20 cellular contexts compared by ENCODE assay signal in the genomic region with DNA sequence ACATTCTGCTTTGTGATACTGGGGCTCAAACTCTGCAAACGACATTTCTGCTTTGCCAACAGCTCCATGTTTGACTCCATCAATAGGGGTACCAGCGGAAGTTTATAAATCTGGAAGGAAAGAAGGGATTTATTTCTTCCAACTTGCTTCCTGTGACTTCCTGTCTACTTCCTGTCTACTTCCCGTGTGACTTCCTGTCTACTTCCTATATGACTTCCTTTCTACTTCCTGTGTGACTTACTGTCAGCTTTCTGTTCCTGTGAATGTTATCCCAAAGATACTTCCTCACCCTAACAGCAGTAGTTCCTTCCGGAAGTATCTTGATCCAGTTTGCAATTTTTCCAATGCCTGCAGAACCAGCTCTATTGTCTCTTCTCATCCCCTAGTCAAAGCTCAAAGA. TPM values are rescaled to one million over a fixed set of nuclear protein-coding genes. Genes with fewer than 3 reads are reported as not detected.
DNase-seq lines count a peak whose midpoint lies in the region; ATAC-seq, FAIRE-seq and TF ChIP-seq lines count a peak whose summit lies in the region.
"Had no signal": no experiment of that assay in that cellular context is flagged by ENCODE, and none has a peak within 500 bp of the region (broad histone marks: within the 10 kb centered on the region; RNA-seq: fewer than 3 reads in every experiment).

No MANE protein-coding gene starts in this region.

- no peaks in the 10 kb centered on the region for H3K9me2 ChIP-seq in HCT116 (ENCODE audit: insufficient read depth)
- H3K9me2 ChIP-seq: SK-N-SH had no signal

- DNase-seq in HCT116 (ENCODE audit: low read depth, low spot score), result no peak
- peak; percentile 47 for DNase-seq in SK-N-MC (ENCODE audit: low read depth, low spot score)
- no peak for DNase-seq in endothelial cell of umbilical vein (ENCODE audit: low read depth, low spot score)
- no peak for DNase-seq in right cardiac atrium
- DNase-seq in COR-L47 (lab: John Stamatoyannopoulos, UW), result no peak
- DNase-seq in NCI-H1417 treated with DMSO at 0.1 percent for 48 hours (lab: John Stamatoyannopoulos, UW), result no peak
- DNase-seq: CD4-positive, alpha-beta memory T cell; DMS153; MV-4-11; NCI-H1105 treated with DMSO at 0.1 percent for 48 hours; NCI-H1694; NCI-H2081 treated with DMSO at 0.1 percent for 48 hours; NCI-H446 treated with DMSO at 0.1 percent for 48 hours; NCI-H526 treated with DMSO at 0.1 percent for 48 hours; PC-3; RPMI8226; SHP77 treated with DMSO at 0.1 percent for 48 hours; SK-N-SH had no signal

- CTCF ChIA-PET in HCT116 (lab: Charles Lee), result no interaction called here
- CTCF ChIA-PET in endothelial cell of umbilical vein (lab: Charles Lee), result interaction anchor here (1.0 kb wide), 1 partner anchor 12 kb away, joined by 3 read pairs; no protein-coding TSS in a partner anchor

- dilution Hi-C loops in endothelial cell of umbilical vein (cut with MboI; ENCODE audit: extremely low pct_ligation_motif_present, low sequenced_read_pairs), result no loop called here

- WGBS in right cardiac atrium, result 72% methylated on average over 4 of the region's 4 CpGs

- H3K4me2 ChIP-seq in BLaER1 (peak overlapping the region; percentile 29), HCT116 (ENCODE audit: low read length) (no peak overlapping the region), endothelial cell of umbilical vein (ENCODE audit: insufficient read depth, low read length) (no peak overlapping the region)
- H3K4me2 ChIP-seq: SK-N-SH had no signal

- H3K9me1 ChIP-seq in endothelial cell of umbilical vein (replicated peaks; ENCODE audit: control insufficient read depth, extremely low read depth, insufficient read depth, low read length), result no peaks in the 10 kb centered on the region

- TF ChIP-seq CTCF in HCT116 (IDR thresholded peaks at IDR 0.05 in 2 of 3, conservative IDR thresholded peaks at IDR 0.05 in 1 of 3; ENCODE audit: borderline replicate concordance in 1 of 3, insufficient read depth in 1 of 3, low read depth in 2 of 3, low read length in 2 of 3), result no peak
- no peak for TF ChIP-seq CTCF in endothelial cell of umbilical vein (IDR thresholded peaks at IDR 0.05; ENCODE audit: extremely low read depth in 1 of 2, insufficient read depth in 1 of 2, low read depth in 1 of 2, low read length in 2 of 2)

- TF ChIP-seq RAD21 in HCT116 (IDR thresholded peaks at IDR 0.05; ENCODE audit: low read depth), result no peak

- H4K20me1 ChIP-seq in BLaER1, result no peaks in the 10 kb centered on the region
- no peaks in the 10 kb centered on the region for H4K20me1 ChIP-seq in HCT116 (ENCODE audit: insufficient read depth)
- no peaks in the 10 kb centered on the region for H4K20me1 ChIP-seq in endothelial cell of umbilical vein (replicated peaks; ENCODE audit: control insufficient read depth, extremely low read depth, insufficient read depth, low read length)

- RAD21 ChIA-PET in HCT116 (lab: Charles Lee; ENCODE audit: low non-redundant PET in 1 of 2, low total read pairs in 2 of 2, uncharacterized antibody in 2 of 2, unreplicated experiment in 2 of 2), result no interaction called here

- no peaks in the 10 kb centered on the region for H3K36me3 ChIP-seq in BLaER1
- no peaks in the 10 kb centered on the region for H3K36me3 ChIP-seq in HCT116 (ENCODE audit: control insufficient read depth in 1 of 2, insufficient read depth in 2 of 2, low read length in 2 of 2)
- H3K36me3 ChIP-seq in SK-N-MC (ENCODE audit: insufficient read depth, low read length), result no peaks in the 10 kb centered on the region
- H3K36me3 ChIP-seq in endothelial cell of umbilical vein (ENCODE audit: control insufficient read depth in 2 of 2, extremely low read depth in 1 of 2, insufficient read depth in 2 of 2, low read length in 2 of 2), result no peaks in the 10 kb centered on the region

- no peak for ATAC-seq in HCT116
- ATAC-seq in right cardiac atrium, result no peak
- ATAC-seq: PC-3 had no signal

- H3K27ac ChIP-seq in BLaER1 (no peak overlapping the region), HCT116 (ENCODE audit: low read depth, low read length) (no peak overlapping the region), SK-N-MC (peak overlapping the region; percentile 88), endothelial cell of umbilical vein (ENCODE audit: insufficient read depth, low read depth, low read length) (no peak overlapping the region), right cardiac atrium (ENCODE audit: low read length) (no peak overlapping the region)

- no peak overlapping the region for H3K9ac ChIP-seq in BLaER1
- no peak overlapping the region for H3K9ac ChIP-seq in HCT116 (ENCODE audit: low read length)
- H3K9ac ChIP-seq in SK-N-MC (ENCODE audit: insufficient read length), result no peak overlapping the region
- no peak overlapping the region for H3K9ac ChIP-seq in endothelial cell of umbilical vein (replicated peaks; ENCODE audit: extremely low read depth, insufficient read depth, low read length)
- H3K9ac ChIP-seq: SK-N-SH had no signal

- POLR2A ChIA-PET in HCT116 (lab: Charles Lee) (no interaction called here), endothelial cell of umbilical vein (lab: Charles Lee) (no interaction called here)

- no peaks in the 10 kb centered on the region for H3K79me2 ChIP-seq in HCT116 (ENCODE audit: insufficient read depth, low read length)
- H3K79me2 ChIP-seq in endothelial cell of umbilical vein (ENCODE audit: control insufficient read depth, insufficient read depth, low read length), result no peaks in the 10 kb centered on the region

- TF ChIP-seq POLR2A in HCT116 (IDR thresholded peaks at IDR 0.05; ENCODE audit: borderline replicate concordance, extremely low read depth, insufficient read depth, insufficient read length) (no peak), endothelial cell of umbilical vein (IDR thresholded peaks at IDR 0.05; ENCODE audit: low read depth, low read length) (no peak)

- no peak overlapping the region for H3K4me3 ChIP-seq in BLaER1
- no peak overlapping the region for H3K4me3 ChIP-seq in HCT116 (replicated peaks in 1 of 2; ENCODE audit: low read depth in 1 of 2, low read length in 2 of 2)
- peak overlapping the region; percentile 45 for H3K4me3 ChIP-seq in SK-N-MC
- H3K4me3 ChIP-seq in endothelial cell of umbilical vein (replicated peaks in 1 of 3; ENCODE audit: insufficient read depth in 1 of 3, low read depth in 1 of 3, low read length in 3 of 3), result no peak overlapping the region
- H3K4me3 ChIP-seq in right cardiac atrium (ENCODE audit: low read length), result no peak overlapping the region

- FAIRE-seq in endothelial cell of umbilical vein (lab: Jason Lieb, UNC), result peak; percentile 37
- FAIRE-seq: G401.6 had no signal

- H3K9me3 ChIP-seq in BLaER1 (0 out of 2 replicates have a peak, but pooled peaks cover 5% of the 10 kb centered on the region), HCT116 (ENCODE audit: control insufficient read depth in 1 of 2, insufficient read depth in 1 of 2, low read depth in 1 of 2, low read length in 2 of 2) (no peaks in the 10 kb centered on the region), SK-N-MC (ENCODE audit: low read depth, low read length) (peaks cover 3% of the 10 kb centered on the region; the same call in 1 of the 2 replicates), endothelial cell of umbilical vein (replicated peaks; ENCODE audit: control insufficient read depth, insufficient read depth, low read length) (no peaks in the 10 kb centered on the region), right cardiac atrium (ENCODE audit: control insufficient read depth, low read length) (no peaks in the 10 kb centered on the region)
- H3K9me3 ChIP-seq: SK-N-SH had no signal

- H3K27me3 ChIP-seq in BLaER1, result no peaks in the 10 kb centered on the region
- H3K27me3 ChIP-seq in HCT116 (ENCODE audit: insufficient read depth, low read length), result no peaks in the 10 kb centered on the region
- H3K27me3 ChIP-seq in endothelial cell of umbilical vein (ENCODE audit: control insufficient read depth in 2 of 2, insufficient read depth in 2 of 2, low read length in 2 of 2), result peaks cover 0 to 4% of the 10 kb centered on the region in 2 experiments
- H3K27me3 ChIP-seq in right cardiac atrium (ENCODE audit: control insufficient read depth, insufficient read depth), result no peaks in the 10 kb centered on the region

- intact Hi-C loops in HCT116 (cut with micrococcal nuclease) (no loop called here), endothelial cell of umbilical vein (cut with micrococcal nuclease) (no loop called here), right cardiac atrium (cut with DNase I) (no loop called here)

- H3K4me1 ChIP-seq in BLaER1, result peaks cover 8% of the 10 kb centered on the region
- peaks cover 10 to 29% of the 10 kb centered on the region in 2 experiments for H3K4me1 ChIP-seq in HCT116 (ENCODE audit: control insufficient read depth in 1 of 2, insufficient read depth in 2 of 2, low read length in 2 of 2)
- H3K4me1 ChIP-seq in endothelial cell of umbilical vein (ENCODE audit: control insufficient read depth, extremely low read depth, insufficient read depth, low read length), result no peaks in the 10 kb centered on the region
- no peaks in the 10 kb centered on the region for H3K4me1 ChIP-seq in right cardiac atrium (ENCODE audit: control insufficient read depth, insufficient read depth, low read length)

- H2AFZ ChIP-seq in HCT116 (ENCODE audit: low read depth, low read length, poor library complexity, severe bottlenecking) (peak overlapping the region; percentile 78), endothelial cell of umbilical vein (ENCODE audit: low read depth, low read length) (no peak overlapping the region)

- BruUV-seq in HCT116 (replicated peaks; lab: Mats Ljungman, UMichigan) (no TSS peak), endothelial cell of umbilical vein (replicated peaks; lab: Mats Ljungman, UMichigan) (no TSS peak)

TF ChIP-seq in HCT116, 20 proteins besides CTCF, POLR2A, EP300 and RAD21 (continues in another document):
- no peak for TF ChIP-seq SRF (IDR thresholded peaks at IDR 0.05; ENCODE audit: low read depth)

TF ChIP-seq in endothelial cell of umbilical vein, 7 proteins besides CTCF, POLR2A, EP300 and RAD21 (continues in another document):
- no peak for TF ChIP-seq POLR2AphosphoS5 (IDR thresholded peaks at IDR 0.05; ENCODE audit: insufficient read depth, low read depth, low read length)
- no peak for TF ChIP-seq EZH2 (IDR thresholded peaks at IDR 0.05; ENCODE audit: borderline replicate concordance, low read depth, low read length, severe bottlenecking)
- no peak for TF ChIP-seq FOS (IDR thresholded peaks at IDR 0.05; ENCODE audit: borderline replicate concordance, insufficient read depth, low read length)
- no peak for TF ChIP-seq MYC (IDR thresholded peaks at IDR 0.05; ENCODE audit: low read depth, low read length)

RNA-seq across cellular contexts. Expression of a gene that starts 52.0 kb away (rescaled TPM):
- 16.8 TPM for total RNA-seq in HCT116 (2021; ENCODE audit: unreplicated experiment)
- polyA plus RNA-seq in HCT116 (2012), result 10.8 and 12.3 TPM in 2 replicates
- total RNA-seq in endothelial cell of umbilical vein, result 17.9 and 22.1 TPM in 2 replicates
- polyA plus RNA-seq in endothelial cell of umbilical vein, result 8.9 and 10.9 TPM in 2 replicates
- polyA plus RNA-seq in endothelial cell of umbilical vein (2011; cell fraction: cytosol; rRNA removed), result 6.1 and 7.7 TPM in 2 replicates
- 54.3 and 59.3 TPM in 2 replicates for polyA plus RNA-seq in endothelial cell of umbilical vein (2011; cell fraction: nucleus; rRNA removed)
- polyA plus RNA-seq in endothelial cell of umbilical vein (2012), result 17.5 and 18.1 TPM in 2 replicates
- polyA minus RNA-seq in endothelial cell of umbilical vein, result 21.0 and 23.5 TPM in 2 replicates
- polyA minus RNA-seq in endothelial cell of umbilical vein (2011; cell fraction: cytosol; rRNA and poly(A)+ RNA removed), result 3.6 TPM
- 23.5 and 31.4 TPM in 2 replicates for polyA minus RNA-seq in endothelial cell of umbilical vein (2011; cell fraction: nucleus; rRNA and poly(A)+ RNA removed)
- total RNA-seq in right cardiac atrium, result 10 to 100 TPM in 1 of 4 donors, 1 to 10 TPM in 3; 8.4 to 11.0 (median 8.9) TPM
- polyA plus RNA-seq in right cardiac atrium, result 4.5 TPM
